Comparison of ENCODE assay signal across 8 cellular contexts in the genomic region with DNA sequence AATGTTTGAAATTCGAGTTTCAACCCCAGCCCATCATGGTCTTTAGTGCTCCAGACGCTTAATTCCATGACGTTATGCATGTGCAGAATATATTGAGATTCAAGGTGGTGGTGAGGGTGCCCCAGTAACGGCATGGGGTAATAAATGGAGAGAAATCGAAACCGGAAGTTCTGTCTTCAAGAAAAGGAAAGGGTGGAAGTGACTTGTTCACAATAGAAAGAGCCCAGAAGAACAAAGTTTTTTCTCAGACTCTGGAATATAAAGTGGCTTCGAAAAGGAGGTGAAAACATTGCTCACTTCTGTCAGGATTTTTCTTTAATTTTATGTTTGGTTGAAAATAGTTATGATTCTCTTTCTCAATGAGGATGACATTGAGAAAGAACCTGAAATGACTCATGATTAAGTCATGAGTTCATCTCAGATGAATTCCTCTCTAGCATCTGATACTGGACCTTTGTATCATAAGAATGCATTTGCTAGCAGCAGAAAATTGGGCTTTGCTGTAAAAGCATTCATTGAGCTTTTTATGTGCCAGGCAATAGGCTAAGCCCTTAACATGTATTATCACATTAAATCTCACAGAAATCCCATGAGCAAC. TPM values are rescaled to one million over a fixed set of nuclear protein-coding genes. Genes with fewer than 3 reads are reported as not detected.
DNase-seq lines count a peak whose midpoint lies in the region; ATAC-seq, FAIRE-seq and TF ChIP-seq lines count a peak whose summit lies in the region.

No MANE protein-coding gene starts in this region.

- peak overlapping the region; percentile 97 for H3K27ac ChIP-seq in endothelial cell of umbilical vein (ENCODE audit: insufficient read depth, low read depth, low read length)

- no peaks in the 10 kb centered on the region for H3K9me3 ChIP-seq in endothelial cell of umbilical vein (replicated peaks; ENCODE audit: control insufficient read depth, insufficient read depth, low read length)

- intact Hi-C loops in endothelial cell of umbilical vein (cut with micrococcal nuclease): loop anchor here (1.0 to 10.0 kb wide), 6 partner anchors 60 to 296 kb away; a partner anchor contains a TSS

- POLR2A ChIA-PET in endothelial cell of umbilical vein (lab: Charles Lee): no interaction called here

- peaks cover 8% of the 10 kb centered on the region for H3K9me3 Mint-ChIP-seq in type B pancreatic cell

- TF ChIP-seq CTCF in endothelial cell of umbilical vein (IDR thresholded peaks at IDR 0.05; ENCODE audit: extremely low read depth in 1 of 2, insufficient read depth in 1 of 2, low read depth in 1 of 2, low read length in 2 of 2) (no peak), type B pancreatic cell (conservative IDR thresholded peaks at IDR 0.05) (no peak)

- no peaks in the 10 kb centered on the region for H3K27me3 ChIP-seq in endothelial cell of umbilical vein (ENCODE audit: control insufficient read depth in 2 of 2, insufficient read depth in 2 of 2, low read length in 2 of 2)

- H3K4me3 Mint-ChIP-seq in type B pancreatic cell: peak overlapping the region; percentile 96

- no peak for TF ChIP-seq POLR2A in endothelial cell of umbilical vein (IDR thresholded peaks at IDR 0.05; ENCODE audit: low read depth, low read length)

- no peaks in the 10 kb centered on the region for H3K9me1 ChIP-seq in endothelial cell of umbilical vein (replicated peaks; ENCODE audit: control insufficient read depth, extremely low read depth, insufficient read depth, low read length)

- H3K27me3 Mint-ChIP-seq in type B pancreatic cell: no peaks in the 10 kb centered on the region

- peaks cover 3% of the 10 kb centered on the region for H3K36me3 Mint-ChIP-seq in type B pancreatic cell

- H3K4me1 ChIP-seq in endothelial cell of umbilical vein (ENCODE audit: control insufficient read depth, extremely low read depth, insufficient read depth, low read length): peaks cover 29% of the 10 kb centered on the region

- peaks cover 19% of the 10 kb centered on the region for H3K79me2 ChIP-seq in endothelial cell of umbilical vein (ENCODE audit: control insufficient read depth, insufficient read depth, low read length)

- H4K20me1 ChIP-seq in endothelial cell of umbilical vein (replicated peaks; ENCODE audit: control insufficient read depth, extremely low read depth, insufficient read depth, low read length): no peaks in the 10 kb centered on the region

- DNase-seq in NCI-H1092 treated with DMSO at 0.1 percent for 48 hours (lab: John Stamatoyannopoulos, UW): peak; percentile 54
- no peak for DNase-seq in NCI-H1092 (lab: John Stamatoyannopoulos, UW)
- peak; percentile 45 for DNase-seq in NCI-H2107 treated with DMSO at 0.1 percent for 48 hours (lab: John Stamatoyannopoulos, UW; ENCODE audit: unreplicated experiment)
- DNase-seq in activated CD4-positive, alpha-beta T cell treated with anti-CD3 and anti-CD28 coated beads, Interleukin-2, amount 50 U/mL, for 4 hours: peak; percentile 29 to 39
- peak; percentile 88 for DNase-seq in endothelial cell of umbilical vein (ENCODE audit: low read depth, low spot score)
- DNase-seq in myocyte (ENCODE audit: low read depth): peak; percentile 81
- DNase-seq in type B pancreatic cell (ENCODE audit: extremely low spot score, unreplicated experiment): no peak

- H2AFZ ChIP-seq in endothelial cell of umbilical vein (ENCODE audit: low read depth, low read length): peak overlapping the region; percentile 98

- no peaks in the 10 kb centered on the region for H3K36me3 ChIP-seq in endothelial cell of umbilical vein (ENCODE audit: control insufficient read depth in 2 of 2, extremely low read depth in 1 of 2, insufficient read depth in 2 of 2, low read length in 2 of 2)

- peak overlapping the region; percentile 91 for H3K27ac Mint-ChIP-seq in type B pancreatic cell

- peak overlapping the region; percentile 94 for H3K9ac ChIP-seq in endothelial cell of umbilical vein (replicated peaks; ENCODE audit: extremely low read depth, insufficient read depth, low read length)

- CTCF ChIA-PET in endothelial cell of umbilical vein (lab: Charles Lee): interaction anchor here (1.0 to 2.5 kb wide), 7 partner anchors 15 to 441 kb away, joined by 3 to 8 read pairs (median 3); a partner anchor contains a TSS

- peaks cover 24% of the 10 kb centered on the region for H3K4me1 Mint-ChIP-seq in type B pancreatic cell (ENCODE audit: unreplicated experiment)

- BruUV-seq in endothelial cell of umbilical vein (replicated peaks; lab: Mats Ljungman, UMichigan): no TSS peak

- peak overlapping the region; percentile 100 for H3K4me2 ChIP-seq in endothelial cell of umbilical vein (ENCODE audit: insufficient read depth, low read length)

- H3K4me3 ChIP-seq in endothelial cell of umbilical vein (replicated peaks in 1 of 3; ENCODE audit: insufficient read depth in 1 of 3, low read depth in 1 of 3, low read length in 3 of 3): peak overlapping the region; percentile 64 to 99 (median 90)

- peak; percentile 33 for ATAC-seq in HG02678 (IDR thresholded peaks at IDR 0.05; ENCODE audit: unreplicated experiment)

- dilution Hi-C loops in endothelial cell of umbilical vein (cut with MboI; ENCODE audit: extremely low pct_ligation_motif_present, low sequenced_read_pairs): no loop called here

- peak; percentile 68 for FAIRE-seq in endothelial cell of umbilical vein (lab: Jason Lieb, UNC)

TF ChIP-seq in endothelial cell of umbilical vein, 7 proteins besides CTCF, POLR2A, EP300 and RAD21:
- TF ChIP-seq, protein P1, sequence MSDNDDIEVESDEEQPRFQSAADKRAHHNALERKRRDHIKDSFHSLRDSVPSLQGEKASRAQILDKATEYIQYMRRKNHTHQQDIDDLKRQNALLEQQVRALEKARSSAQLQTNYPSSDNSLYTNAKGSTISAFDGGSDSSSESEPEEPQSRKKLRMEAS (IDR thresholded peaks at IDR 0.05; ENCODE audit: insufficient read depth, insufficient read length): no peak
- no peak for TF ChIP-seq MYC (IDR thresholded peaks at IDR 0.05; ENCODE audit: low read depth, low read length)
- no peak for TF ChIP-seq POLR2AphosphoS5 (IDR thresholded peaks at IDR 0.05; ENCODE audit: insufficient read depth, low read depth, low read length)
- peak; percentile 77 for TF ChIP-seq FOS (IDR thresholded peaks at IDR 0.05; ENCODE audit: borderline replicate concordance, insufficient read depth, low read length)
- peak; percentile 47 for TF ChIP-seq GATA2 (IDR thresholded peaks at IDR 0.05; ENCODE audit: insufficient read depth, insufficient read length, low read depth, low read length)
- TF ChIP-seq EZH2 (IDR thresholded peaks at IDR 0.05; ENCODE audit: borderline replicate concordance, low read depth, low read length, severe bottlenecking): no peak
- peak; percentile 80 for TF ChIP-seq JUN (IDR thresholded peaks at IDR 0.05; ENCODE audit: borderline replicate concordance, insufficient read depth, insufficient read length, low read depth)

RNA-seq across cellular contexts. Expression of a gene that starts 0.8 kb away (rescaled TPM):
- 22.0 and 32.9 TPM in 2 replicates for total RNA-seq in endothelial cell of umbilical vein
- polyA plus RNA-seq in endothelial cell of umbilical vein: 11.6 and 15.8 TPM in 2 replicates
- 10.5 and 11.3 TPM in 2 replicates for polyA plus RNA-seq in endothelial cell of umbilical vein (2011; cell fraction: cytosol; rRNA removed)
- polyA plus RNA-seq in endothelial cell of umbilical vein (2011; cell fraction: nucleus; rRNA removed): 101 and 117 TPM in 2 replicates
- 17.4 and 23.3 TPM in 2 replicates for polyA plus RNA-seq in endothelial cell of umbilical vein (2012)
- 31.4 and 45.4 TPM in 2 replicates for polyA minus RNA-seq in endothelial cell of umbilical vein
- polyA minus RNA-seq in endothelial cell of umbilical vein (2011; cell fraction: cytosol; rRNA and poly(A)+ RNA removed): 7.4 TPM
- polyA minus RNA-seq in endothelial cell of umbilical vein (2011; cell fraction: nucleus; rRNA and poly(A)+ RNA removed): 110 and 125 TPM in 2 replicates
- 28.8 and 33.9 TPM in 2 replicates for total RNA-seq in myocyte
- polyA plus RNA-seq in myocyte (2012): 9.1 TPM
- total RNA-seq in type B pancreatic cell (ENCODE audit: low replicate concordance): 5.3 and 12.1 TPM in 2 replicates

RNA-seq across cellular contexts. Expression of a gene that starts 15.8 kb away (rescaled TPM):
- total RNA-seq in endothelial cell of umbilical vein: 47.9 and 48.2 TPM in 2 replicates
- 10.4 and 13.4 TPM in 2 replicates for polyA plus RNA-seq in endothelial cell of umbilical vein
- 19.2 and 21.1 TPM in 2 replicates for polyA plus RNA-seq in endothelial cell of umbilical vein (2011; cell fraction: cytosol; rRNA removed)
- polyA plus RNA-seq in endothelial cell of umbilical vein (2011; cell fraction: nucleus; rRNA removed): 31.7 and 31.8 TPM in 2 replicates
- polyA plus RNA-seq in endothelial cell of umbilical vein (2012): 20.3 and 44.2 TPM in 2 replicates
- 30.0 and 36.3 TPM in 2 replicates for polyA minus RNA-seq in endothelial cell of umbilical vein
- polyA minus RNA-seq in endothelial cell of umbilical vein (2011; cell fraction: cytosol; rRNA and poly(A)+ RNA removed): 47.9 TPM
- polyA minus RNA-seq in endothelial cell of umbilical vein (2011; cell fraction: nucleus; rRNA and poly(A)+ RNA removed): 28.4 and 38.6 TPM in 2 replicates
- 250 and 310 TPM in 2 replicates for total RNA-seq in myocyte
- 427 TPM for polyA plus RNA-seq in myocyte (2012)
- total RNA-seq in type B pancreatic cell (ENCODE audit: low replicate concordance): 38.3 and 93.5 TPM in 2 replicates

Comparison
In these comparisons a context has a peak if more than half of its experiments do, and no peak if none do; other contexts are left out.
1. DNase-seq: peak in NCI-H1092 treated with DMSO at 0.1 percent for 48 hours (single experiment), NCI-H2107 treated with DMSO at 0.1 percent for 48 hours (single experiment), activated CD4-positive, alpha-beta T cell treated with anti-CD3 and anti-CD28 coated beads, Interleukin-2, amount 50 U/mL, for 4 hours (2 of 2), endothelial cell of umbilical vein (single experiment) and myocyte (single experiment); none in NCI-H1092 (single experiment) and type B pancreatic cell (single experiment).